ENCODE assay signal across 1 cellular context in genomic region chr1:94552071-94552586, GRCh38.
TF ChIP-seq lines count a peak whose summit lies in the region.

No MANE protein-coding gene starts in this region.

TF ChIP-seq in H1, 55 proteins besides CTCF, POLR2A, EP300 and RAD21 (continued from another document):
- TF ChIP-seq CHD7 (IDR thresholded peaks at IDR 0.05; ENCODE audit: insufficient replicate concordance, low read length) (no peak), KDM5A (IDR thresholded peaks at IDR 0.05; ENCODE audit: low read length) (no peak), CBX8 (IDR thresholded peaks at IDR 0.05; ENCODE audit: borderline replicate concordance, low read depth, low read length) (no peak), SRF (IDR thresholded peaks at IDR 0.05; ENCODE audit: low read depth, low read length) (no peak), TCF12 (IDR thresholded peaks at IDR 0.05; ENCODE audit: low read depth, low read length) (no peak), E2F6 (IDR thresholded peaks at IDR 0.05) (no peak), KDM1A (IDR thresholded peaks at IDR 0.05; ENCODE audit: borderline replicate concordance, low read length) (no peak), CBX5 (IDR thresholded peaks at IDR 0.05; ENCODE audit: low read depth, low read length) (no peak), GABPA (IDR thresholded peaks at IDR 0.05; ENCODE audit: borderline replicate concordance, insufficient read depth, low read length) (no peak), ATF2 (IDR thresholded peaks at IDR 0.05; ENCODE audit: low read length) (no peak), SP4 (IDR thresholded peaks at IDR 0.05; ENCODE audit: low read length) (no peak), CREB1 (IDR thresholded peaks at IDR 0.05) (no peak), HDAC2 (IDR thresholded peaks at IDR 0.05; ENCODE audit: borderline replicate concordance in 1 of 2, low read depth in 2 of 2, low read length in 2 of 2) (no peak)
